ENCODE assay signal across 19 cellular contexts in genomic region chr5:95801532-95801931, GRCh38. TPM values are rescaled to one million over a fixed set of nuclear protein-coding genes. Genes with fewer than 3 reads are reported as not detected.
A peak's percentile ranks its signal among the peaks of the same experiment; 100 is the strongest.
DNase-seq lines count a peak whose midpoint lies in the region; ATAC-seq, FAIRE-seq and TF ChIP-seq lines count a peak whose summit lies in the region.
"Had no signal": no experiment of that assay in that cellular context is flagged by ENCODE, and none has a peak within 500 bp of the region (broad histone marks: within the 10 kb centered on the region; RNA-seq: fewer than 3 reads in every experiment).

No MANE protein-coding gene starts in this region.

- H3K4me3 ChIP-seq in heart left ventricle (no peak overlapping the region), adipocyte (ENCODE audit: low read length) (no peak overlapping the region), left lung (no peak overlapping the region), pancreas (no peak overlapping the region)

- peak overlapping the region in 7 of 12 donors; percentile 23 to 86 (median 70) for H3K27ac ChIP-seq in heart left ventricle
- H3K27ac ChIP-seq in left lung = no peak overlapping the region
- no peak overlapping the region for H3K27ac ChIP-seq in pancreas
- H3K27ac ChIP-seq: C4-2B, KMS-11 had no signal

- ATAC-seq in heart left ventricle (no peak), left ventricle myocardium superior (no peak), left lung (peak; percentile 76), pancreas (peak in 3 of 4 donors; percentile 47 to 50 (median 49))

- TF ChIP-seq POLR2A in heart left ventricle (IDR thresholded peaks at IDR 0.05) = no peak

- no peak for FAIRE-seq in pancreas (lab: Jason Lieb, UNC)
- FAIRE-seq: H54 had no signal

- TF ChIP-seq CTCF in heart left ventricle (IDR thresholded peaks at IDR 0.05) (no peak), left lung (IDR thresholded peaks at IDR 0.05) (no peak), pancreas (IDR thresholded peaks at IDR 0.05) (no peak)

- intact Hi-C loops in heart left ventricle (cut with DNase I) = loop anchor here in 1 of 10 donors (5.0 kb wide), 1 partner anchor 36 kb away; no protein-coding TSS in a partner anchor
- intact Hi-C loops in left ventricle myocardium superior (cut with micrococcal nuclease) = no loop called here
- intact Hi-C loops in left lung (cut with DNase I) = no loop called here
- intact Hi-C loops in pancreas (cut with DNase I) = no loop called here

- WGBS in heart left ventricle, 4 donors = 52 to 78% (median 69%) methylated on average over 2 of the region's 2 CpGs
- 5 to 11% methylated on average over 2 of the region's 2 CpGs for WGBS in pancreas, 2 donors

- H3K27me3 ChIP-seq in heart left ventricle (no peaks in the 10 kb centered on the region), adipocyte (replicated peaks; ENCODE audit: control insufficient read depth, insufficient read depth, low read length) (no peaks in the 10 kb centered on the region), left lung (no peaks in the 10 kb centered on the region), pancreas (no peaks in the 10 kb centered on the region)

- H3K9me3 ChIP-seq in heart left ventricle = peaks cover 0 to 10% (median 0%) of the 10 kb centered on the region in 12 donors
- H3K9me3 ChIP-seq in adipocyte (ENCODE audit: control insufficient read depth, low read length) = no peaks in the 10 kb centered on the region
- no peaks in the 10 kb centered on the region for H3K9me3 ChIP-seq in left lung
- H3K9me3 ChIP-seq in pancreas = no peaks in the 10 kb centered on the region

- peaks cover 0 to 34% (median 17%) of the 10 kb centered on the region in 12 donors for H3K4me1 ChIP-seq in heart left ventricle
- peaks cover 19% of the 10 kb centered on the region for H3K4me1 ChIP-seq in adipocyte (ENCODE audit: control insufficient read depth, insufficient read depth, low read length)
- peaks cover 0 to 8% of the 10 kb centered on the region in 2 donors for H3K4me1 ChIP-seq in left lung
- H3K4me1 ChIP-seq in pancreas = peaks cover 10 to 22% (median 19%) of the 10 kb centered on the region in 3 donors

- peak overlapping the region; percentile 0 for H3K9ac ChIP-seq in adipocyte (ENCODE audit: low read length)
- H3K9ac ChIP-seq: KMS-11 had no signal

- DNase-seq in heart left ventricle (no peak), left ventricle myocardium superior (no peak), adipocyte (ENCODE audit: low read depth) (no peak), left lung (no peak), pancreas (no peak), NCI-H345 (lab: John Stamatoyannopoulos, UW) (no peak), activated gamma-delta T cell (lab: John Stamatoyannopoulos, UW) (no peak), GDM1 (lab: John Stamatoyannopoulos, UW) (no peak)
- DNase-seq: DMS 273 treated with DMSO at 0.1 percent for 48 hours, NCI-H1417, NCI-H1930, NCI-H2171, NCI-H446 treated with DMSO at 0.1 percent for 48 hours, NCI-H748 treated with DMSO at 0.1 percent for 48 hours, OCI-M1, SIG-M5 had no signal

- H3K36me3 ChIP-seq in heart left ventricle (peaks cover 0 to 10% (median 0%) of the 10 kb centered on the region in 9 donors), adipocyte (ENCODE audit: control insufficient read depth, insufficient read depth, low read length, severe bottlenecking) (peaks cover 8% of the 10 kb centered on the region), left lung (peaks cover 0 to 4% of the 10 kb centered on the region in 2 donors), pancreas (no peaks in the 10 kb centered on the region)

RNA-seq across cellular contexts. Expression of gene GLRX, which starts 21.0 kb away (rescaled TPM):
- total RNA-seq in heart left ventricle = 100 to 1,000 TPM in 6 of 9 donors, 10 to 100 TPM in 3; 69.7 to 293 (median 114) TPM
- 100 to 1,000 TPM; 126 to 143 TPM for polyA plus RNA-seq in heart left ventricle
- 106 TPM for total RNA-seq in left ventricle myocardium superior
- total RNA-seq in left lung = 10 to 100 TPM; 60.3 to 98.1 TPM
- total RNA-seq in pancreas = 10 to 100 TPM in 1 of 6 donors, 1 to 10 TPM in 5; 1.7 to 11.2 (median 4.4) TPM
- 10 to 100 TPM; 15.7 to 20.9 TPM for polyA plus RNA-seq in pancreas

Comparison
In these comparisons a context has a peak if more than half of its experiments do, and no peak if none do; other contexts are left out.
1. ATAC-seq: peak in left lung (single experiment) and pancreas (3 of 4); none in heart left ventricle (0 of 4) and left ventricle myocardium superior (single experiment).
2. H3K27ac ChIP-seq: peak in heart left ventricle (7 of 12); none in left lung (0 of 2) and pancreas (0 of 4).